In the genomic region with DNA sequence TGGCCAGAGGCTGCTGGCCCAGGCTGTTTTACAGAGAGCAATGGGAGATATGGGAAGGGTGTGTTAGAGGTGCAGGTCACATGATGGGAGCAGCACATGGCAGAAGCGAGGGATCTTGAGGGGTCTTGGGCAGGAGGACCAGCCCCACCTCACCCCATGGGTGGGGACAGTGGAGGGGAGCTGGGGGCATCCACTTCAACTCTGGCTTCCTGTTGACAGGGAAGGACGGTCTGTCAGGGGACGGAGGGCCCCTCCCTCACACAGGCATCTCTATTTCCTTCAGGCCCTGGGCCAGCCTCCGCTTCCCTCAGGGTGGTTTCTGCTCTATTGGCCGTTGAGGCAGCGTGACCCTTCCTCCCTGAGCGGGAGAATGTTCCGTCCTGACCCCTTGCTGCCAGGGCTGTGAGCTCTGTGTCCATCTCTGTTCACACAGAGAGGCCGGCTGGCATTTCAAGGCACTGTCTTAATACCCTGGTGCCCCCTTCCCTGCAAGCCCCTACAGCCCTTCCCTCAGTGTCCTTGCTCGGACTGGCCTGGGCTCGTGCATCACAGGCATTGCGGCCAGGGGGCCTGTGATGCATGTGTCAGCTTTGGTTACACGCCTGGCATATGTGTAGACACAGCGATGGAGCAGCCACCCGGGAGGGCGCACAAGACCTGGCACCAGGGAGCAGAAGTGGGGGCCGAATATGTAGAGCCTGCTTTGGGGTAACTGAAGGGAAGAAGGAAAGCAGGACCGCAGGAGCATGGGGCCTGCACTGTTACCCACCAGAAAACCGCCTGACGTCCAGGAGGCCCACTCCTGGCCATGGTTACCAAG, we compare ENCODE assay signal across 21 cellular contexts. TPM values are rescaled to one million over a fixed set of nuclear protein-coding genes. Genes with fewer than 3 reads are reported as not detected.
DNase-seq lines count a peak whose midpoint lies in the region; ATAC-seq and TF ChIP-seq lines count a peak whose summit lies in the region.
"Had no signal": no experiment of that assay in that cellular context is flagged by ENCODE, and none has a peak within 500 bp of the region (broad histone marks: within the 10 kb centered on the region; RNA-seq: fewer than 3 reads in every experiment).

No MANE protein-coding gene starts in this region.

- DNase-seq in activated CD8-positive, alpha-beta memory T cell treated with anti-CD3 and anti-CD28 coated beads for 24 hours = peak; percentile 48
- DNase-seq in activated CD8-positive, alpha-beta memory T cell treated with anti-CD3 and anti-CD28 coated beads, Interleukin-2, amount 50 U/mL, for 4 hours = no peak
- peak; percentile 39 for DNase-seq in activated CD8-positive, alpha-beta memory T cell treated with anti-CD3 and anti-CD28 coated beads, Interleukin-2, amount 50 U/mL, for 48 hours
- peak; percentile 42 for DNase-seq in left lobe of liver (ENCODE audit: low spot score)
- DNase-seq in stomach = peak; percentile 20
- DNase-seq in GM13976 (ENCODE audit: low spot score) = no peak
- no peak for DNase-seq in NCI-H2171 treated with DMSO at 0.1 percent for 48 hours (lab: John Stamatoyannopoulos, UW)
- DNase-seq: H7, Kasumi-1, MM.1S, NCI-H1105, NCI-H1694 treated with DMSO at 0.1 percent for 48 hours, NCI-H446 treated with DMSO at 0.1 percent for 48 hours, NCI-H774, RPMI8226 had no signal

- TF ChIP-seq POLR2A in stomach (IDR thresholded peaks at IDR 0.05) = no peak

- no peak overlapping the region for H3K4me3 ChIP-seq in stomach

- peaks cover 0 to 7% (median 0%) of the 10 kb centered on the region in 3 donors for H3K27me3 ChIP-seq in stomach

- no peak for TF ChIP-seq CTCF in stomach (IDR thresholded peaks at IDR 0.05)
- no peak for TF ChIP-seq CTCF in GM13976 (IDR thresholded peaks at IDR 0.05; ENCODE audit: borderline replicate concordance, control extremely low read depth, extremely low read depth, insufficient read depth, missing control alignments)

- intact Hi-C loops in stomach (cut with DNase I; ENCODE audit: low total_unique reads) = no loop called here

- no peak for TF ChIP-seq EP300 in stomach (IDR thresholded peaks at IDR 0.05)

- no peaks in the 10 kb centered on the region for H3K9me3 ChIP-seq in stomach

- H3K27ac ChIP-seq in stomach = no peak overlapping the region

- WGBS in stomach, 5 donors = 80 to 90% (median 86%) methylated on average over 15 to 20 of the region's 20 CpGs

- H3K36me3 ChIP-seq in stomach = no peaks in the 10 kb centered on the region

- H3K4me1 ChIP-seq in stomach = no peaks in the 10 kb centered on the region

- ATAC-seq in left lobe of liver (peak; percentile 33), GM21360 (IDR thresholded peaks at IDR 0.05; ENCODE audit: unreplicated experiment) (no peak)
- ATAC-seq: CD8-positive, alpha-beta T cell had no signal

- in situ Hi-C loops in GM13976 (cut with MboI; ENCODE audit: low sequenced_read_pairs, unreplicated experiment) = no loop called here

RNA-seq across cellular contexts. Expression of a gene that starts 31.8 kb away (rescaled TPM):
- 5.8 TPM for total RNA-seq in left lobe of liver
- 10 to 100 TPM in 2 of 5 donors, 1 to 10 TPM in 3; 2.6 to 17.6 (median 6.2) TPM for total RNA-seq in stomach
- 10 to 100 TPM; 10.3 to 21.8 (median 11.9) TPM for polyA plus RNA-seq in stomach
- total RNA-seq: A172; CD8-positive, alpha-beta T cell; HT1080 had no signal
- polyA plus RNA-seq: BJ, IgD-negative memory B cell had no signal

Comparison
In these comparisons a context has a peak if more than half of its experiments do, and no peak if none do; other contexts are left out.
1. DNase-seq: peak in activated CD8-positive, alpha-beta memory T cell treated with anti-CD3 and anti-CD28 coated beads for 24 hours (single experiment), activated CD8-positive, alpha-beta memory T cell treated with anti-CD3 and anti-CD28 coated beads, Interleukin-2, amount 50 U/mL, for 48 hours (single experiment), left lobe of liver (single experiment) and stomach (single experiment); none in activated CD8-positive, alpha-beta memory T cell treated with anti-CD3 and anti-CD28 coated beads, Interleukin-2, amount 50 U/mL, for 4 hours (single experiment), GM13976 (single experiment) and NCI-H2171 treated with DMSO at 0.1 percent for 48 hours (single experiment).